Comparison of ENCODE assay signal across 1 cellular context in the genomic region with DNA sequence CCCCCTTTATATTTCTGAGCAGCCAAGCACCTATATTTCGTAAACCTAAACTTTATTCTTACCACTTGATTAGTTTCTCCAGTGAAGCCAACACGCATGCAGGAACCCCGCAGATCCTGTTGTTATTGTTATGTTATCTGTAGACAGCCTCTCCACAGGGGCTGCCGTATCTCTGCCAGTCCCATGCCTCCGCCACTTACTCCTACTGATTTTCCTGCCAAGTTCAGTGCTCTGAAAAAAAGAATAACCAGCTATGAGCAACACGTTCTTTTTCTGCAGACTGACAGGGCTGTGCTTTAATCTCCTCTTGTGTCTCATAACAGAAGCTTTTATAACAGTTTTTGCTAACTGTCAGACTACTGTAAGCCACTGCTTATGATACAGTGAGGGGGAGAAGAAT.
TF ChIP-seq lines count a peak whose summit lies in the region.

No MANE protein-coding gene starts in this region.

TF ChIP-seq in WTC11, 78 proteins besides CTCF, POLR2A, EP300 and RAD21 (continued from another document):
- TF ChIP-seq, protein P1, sequence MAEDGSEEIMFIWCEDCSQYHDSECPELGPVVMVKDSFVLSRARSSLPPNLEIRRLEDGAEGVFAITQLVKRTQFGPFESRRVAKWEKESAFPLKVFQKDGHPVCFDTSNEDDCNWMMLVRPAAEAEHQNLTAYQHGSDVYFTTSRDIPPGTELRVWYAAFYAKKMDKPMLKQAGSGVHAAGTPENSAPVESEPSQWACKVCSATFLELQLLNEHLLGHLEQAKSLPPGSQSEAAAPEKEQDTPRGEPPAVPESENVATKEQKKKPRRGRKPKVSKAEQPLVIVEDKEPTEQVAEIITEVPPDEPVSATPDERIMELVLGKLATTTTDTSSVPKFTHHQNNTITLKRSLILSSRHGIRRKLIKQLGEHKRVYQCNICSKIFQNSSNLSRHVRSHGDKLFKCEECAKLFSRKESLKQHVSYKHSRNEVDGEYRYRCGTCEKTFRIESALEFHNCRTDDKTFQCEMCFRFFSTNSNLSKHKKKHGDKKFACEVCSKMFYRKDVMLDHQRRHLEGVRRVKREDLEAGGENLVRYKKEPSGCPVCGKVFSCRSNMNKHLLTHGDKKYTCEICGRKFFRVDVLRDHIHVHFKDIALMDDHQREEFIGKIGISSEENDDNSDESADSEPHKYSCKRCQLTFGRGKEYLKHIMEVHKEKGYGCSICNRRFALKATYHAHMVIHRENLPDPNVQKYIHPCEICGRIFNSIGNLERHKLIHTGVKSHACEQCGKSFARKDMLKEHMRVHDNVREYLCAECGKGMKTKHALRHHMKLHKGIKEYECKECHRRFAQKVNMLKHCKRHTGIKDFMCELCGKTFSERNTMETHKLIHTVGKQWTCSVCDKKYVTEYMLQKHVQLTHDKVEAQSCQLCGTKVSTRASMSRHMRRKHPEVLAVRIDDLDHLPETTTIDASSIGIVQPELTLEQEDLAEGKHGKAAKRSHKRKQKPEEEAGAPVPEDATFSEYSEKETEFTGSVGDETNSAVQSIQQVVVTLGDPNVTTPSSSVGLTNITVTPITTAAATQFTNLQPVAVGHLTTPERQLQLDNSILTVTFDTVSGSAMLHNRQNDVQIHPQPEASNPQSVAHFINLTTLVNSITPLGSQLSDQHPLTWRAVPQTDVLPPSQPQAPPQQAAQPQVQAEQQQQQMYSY (CRISPR knock-in tag; IDR thresholded peaks at IDR 0.05): no peak
- TF ChIP-seq OVOL2 (CRISPR knock-in tag; IDR thresholded peaks at IDR 0.05; ENCODE audit: borderline replicate concordance) (no peak), ELF4 (CRISPR knock-in tag; IDR thresholded peaks at IDR 0.05; ENCODE audit: low read depth) (no peak), ZNF416 (CRISPR knock-in tag; IDR thresholded peaks at IDR 0.05) (no peak)
